Comparison of ENCODE assay signal across 1 cellular context in the genomic region with DNA sequence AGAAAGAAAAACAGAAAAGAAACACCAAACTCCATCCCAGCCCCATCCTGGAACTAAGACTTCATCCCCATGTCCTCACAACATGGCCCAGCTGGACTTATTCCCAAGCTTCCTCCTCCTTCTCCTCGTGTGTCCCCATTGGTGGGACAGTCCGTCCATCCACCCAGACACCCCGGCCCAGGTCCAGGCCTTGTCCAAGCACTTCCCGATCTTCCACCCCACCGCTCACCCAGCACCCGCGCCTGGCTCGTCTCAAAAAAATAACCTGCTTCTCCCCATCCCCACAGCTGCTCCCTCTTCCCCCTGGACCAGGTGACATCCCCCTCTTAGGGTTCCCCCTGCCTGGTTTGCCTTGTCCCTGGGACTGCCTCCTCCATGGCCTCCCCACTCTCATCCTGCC.
TF ChIP-seq lines count a peak whose summit lies in the region.

No MANE protein-coding gene starts in this region.

TF ChIP-seq in GM23338, 12 proteins besides CTCF, POLR2A, EP300 and RAD21 (continued from another document):
- TF ChIP-seq, protein P1, sequence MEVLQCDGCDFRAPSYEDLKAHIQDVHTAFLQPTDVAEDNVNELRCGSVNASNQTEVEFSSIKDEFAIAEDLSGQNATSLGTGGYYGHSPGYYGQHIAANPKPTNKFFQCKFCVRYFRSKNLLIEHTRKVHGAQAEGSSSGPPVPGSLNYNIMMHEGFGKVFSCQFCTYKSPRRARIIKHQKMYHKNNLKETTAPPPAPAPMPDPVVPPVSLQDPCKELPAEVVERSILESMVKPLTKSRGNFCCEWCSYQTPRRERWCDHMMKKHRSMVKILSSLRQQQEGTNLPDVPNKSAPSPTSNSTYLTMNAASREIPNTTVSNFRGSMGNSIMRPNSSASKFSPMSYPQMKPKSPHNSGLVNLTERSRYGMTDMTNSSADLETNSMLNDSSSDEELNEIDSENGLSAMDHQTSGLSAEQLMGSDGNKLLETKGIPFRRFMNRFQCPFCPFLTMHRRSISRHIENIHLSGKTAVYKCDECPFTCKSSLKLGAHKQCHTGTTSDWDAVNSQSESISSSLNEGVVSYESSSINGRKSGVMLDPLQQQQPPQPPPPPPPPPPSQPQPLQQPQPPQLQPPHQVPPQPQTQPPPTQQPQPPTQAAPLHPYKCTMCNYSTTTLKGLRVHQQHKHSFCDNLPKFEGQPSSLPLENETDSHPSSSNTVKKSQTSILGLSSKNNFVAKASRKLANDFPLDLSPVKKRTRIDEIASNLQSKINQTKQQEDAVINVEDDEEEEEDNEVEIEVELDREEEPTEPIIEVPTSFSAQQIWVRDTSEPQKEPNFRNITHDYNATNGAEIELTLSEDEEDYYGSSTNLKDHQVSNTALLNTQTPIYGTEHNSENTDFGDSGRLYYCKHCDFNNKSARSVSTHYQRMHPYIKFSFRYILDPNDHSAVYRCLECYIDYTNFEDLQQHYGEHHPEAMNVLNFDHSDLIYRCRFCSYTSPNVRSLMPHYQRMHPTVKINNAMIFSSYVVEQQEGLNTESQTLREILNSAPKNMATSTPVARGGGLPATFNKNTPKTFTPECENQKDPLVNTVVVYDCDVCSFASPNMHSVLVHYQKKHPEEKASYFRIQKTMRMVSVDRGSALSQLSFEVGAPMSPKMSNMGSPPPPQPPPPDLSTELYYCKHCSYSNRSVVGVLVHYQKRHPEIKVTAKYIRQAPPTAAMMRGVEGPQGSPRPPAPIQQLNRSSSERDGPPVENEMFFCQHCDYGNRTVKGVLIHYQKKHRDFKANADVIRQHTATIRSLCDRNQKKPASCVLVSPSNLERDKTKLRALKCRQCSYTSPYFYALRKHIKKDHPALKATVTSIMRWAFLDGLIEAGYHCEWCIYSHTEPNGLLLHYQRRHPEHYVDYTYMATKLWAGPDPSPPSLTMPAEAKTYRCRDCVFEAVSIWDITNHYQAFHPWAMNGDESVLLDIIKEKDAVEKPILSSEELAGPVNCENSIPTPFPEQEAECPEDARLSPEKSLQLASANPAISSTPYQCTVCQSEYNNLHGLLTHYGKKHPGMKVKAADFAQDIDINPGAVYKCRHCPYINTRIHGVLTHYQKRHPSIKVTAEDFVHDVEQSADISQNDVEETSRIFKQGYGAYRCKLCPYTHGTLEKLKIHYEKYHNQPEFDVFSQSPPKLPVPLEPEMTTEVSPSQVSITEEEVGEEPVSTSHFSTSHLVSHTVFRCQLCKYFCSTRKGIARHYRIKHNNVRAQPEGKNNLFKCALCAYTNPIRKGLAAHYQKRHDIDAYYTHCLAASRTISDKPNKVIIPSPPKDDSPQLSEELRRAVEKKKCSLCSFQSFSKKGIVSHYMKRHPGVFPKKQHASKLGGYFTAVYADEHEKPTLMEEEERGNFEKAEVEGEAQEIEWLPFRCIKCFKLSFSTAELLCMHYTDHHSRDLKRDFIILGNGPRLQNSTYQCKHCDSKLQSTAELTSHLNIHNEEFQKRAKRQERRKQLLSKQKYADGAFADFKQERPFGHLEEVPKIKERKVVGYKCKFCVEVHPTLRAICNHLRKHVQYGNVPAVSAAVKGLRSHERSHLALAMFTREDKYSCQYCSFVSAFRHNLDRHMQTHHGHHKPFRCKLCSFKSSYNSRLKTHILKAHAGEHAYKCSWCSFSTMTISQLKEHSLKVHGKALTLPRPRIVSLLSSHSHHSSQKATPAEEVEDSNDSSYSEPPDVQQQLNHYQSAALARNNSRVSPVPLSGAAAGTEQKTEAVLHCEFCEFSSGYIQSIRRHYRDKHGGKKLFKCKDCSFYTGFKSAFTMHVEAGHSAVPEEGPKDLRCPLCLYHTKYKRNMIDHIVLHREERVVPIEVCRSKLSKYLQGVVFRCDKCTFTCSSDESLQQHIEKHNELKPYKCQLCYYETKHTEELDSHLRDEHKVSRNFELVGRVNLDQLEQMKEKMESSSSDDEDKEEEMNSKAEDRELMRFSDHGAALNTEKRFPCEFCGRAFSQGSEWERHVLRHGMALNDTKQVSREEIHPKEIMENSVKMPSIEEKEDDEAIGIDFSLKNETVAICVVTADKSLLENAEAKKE (CRISPR knock-in tag; IDR thresholded peaks at IDR 0.05), result no peak
- TF ChIP-seq JUNB (IDR thresholded peaks at IDR 0.05; ENCODE audit: unreplicated experiment), result no peak
- TF ChIP-seq POLR2AphosphoS5 (IDR thresholded peaks at IDR 0.05; ENCODE audit: low read depth), result no peak
- TF ChIP-seq ZNF331 (CRISPR knock-in tag; IDR thresholded peaks at IDR 0.05; ENCODE audit: low read depth), result no peak
- TF ChIP-seq EZH2 (IDR thresholded peaks at IDR 0.05; ENCODE audit: low read depth, unreplicated experiment), result no peak
- no peak for TF ChIP-seq EZH2phosphoT487 (IDR thresholded peaks at IDR 0.05; ENCODE audit: unreplicated experiment)
- TF ChIP-seq, protein P2, sequence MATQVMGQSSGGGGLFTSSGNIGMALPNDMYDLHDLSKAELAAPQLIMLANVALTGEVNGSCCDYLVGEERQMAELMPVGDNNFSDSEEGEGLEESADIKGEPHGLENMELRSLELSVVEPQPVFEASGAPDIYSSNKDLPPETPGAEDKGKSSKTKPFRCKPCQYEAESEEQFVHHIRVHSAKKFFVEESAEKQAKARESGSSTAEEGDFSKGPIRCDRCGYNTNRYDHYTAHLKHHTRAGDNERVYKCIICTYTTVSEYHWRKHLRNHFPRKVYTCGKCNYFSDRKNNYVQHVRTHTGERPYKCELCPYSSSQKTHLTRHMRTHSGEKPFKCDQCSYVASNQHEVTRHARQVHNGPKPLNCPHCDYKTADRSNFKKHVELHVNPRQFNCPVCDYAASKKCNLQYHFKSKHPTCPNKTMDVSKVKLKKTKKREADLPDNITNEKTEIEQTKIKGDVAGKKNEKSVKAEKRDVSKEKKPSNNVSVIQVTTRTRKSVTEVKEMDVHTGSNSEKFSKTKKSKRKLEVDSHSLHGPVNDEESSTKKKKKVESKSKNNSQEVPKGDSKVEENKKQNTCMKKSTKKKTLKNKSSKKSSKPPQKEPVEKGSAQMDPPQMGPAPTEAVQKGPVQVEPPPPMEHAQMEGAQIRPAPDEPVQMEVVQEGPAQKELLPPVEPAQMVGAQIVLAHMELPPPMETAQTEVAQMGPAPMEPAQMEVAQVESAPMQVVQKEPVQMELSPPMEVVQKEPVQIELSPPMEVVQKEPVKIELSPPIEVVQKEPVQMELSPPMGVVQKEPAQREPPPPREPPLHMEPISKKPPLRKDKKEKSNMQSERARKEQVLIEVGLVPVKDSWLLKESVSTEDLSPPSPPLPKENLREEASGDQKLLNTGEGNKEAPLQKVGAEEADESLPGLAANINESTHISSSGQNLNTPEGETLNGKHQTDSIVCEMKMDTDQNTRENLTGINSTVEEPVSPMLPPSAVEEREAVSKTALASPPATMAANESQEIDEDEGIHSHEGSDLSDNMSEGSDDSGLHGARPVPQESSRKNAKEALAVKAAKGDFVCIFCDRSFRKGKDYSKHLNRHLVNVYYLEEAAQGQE (IDR thresholded peaks at IDR 0.05; ENCODE audit: unreplicated experiment), result no peak
- TF ChIP-seq, protein P3, sequence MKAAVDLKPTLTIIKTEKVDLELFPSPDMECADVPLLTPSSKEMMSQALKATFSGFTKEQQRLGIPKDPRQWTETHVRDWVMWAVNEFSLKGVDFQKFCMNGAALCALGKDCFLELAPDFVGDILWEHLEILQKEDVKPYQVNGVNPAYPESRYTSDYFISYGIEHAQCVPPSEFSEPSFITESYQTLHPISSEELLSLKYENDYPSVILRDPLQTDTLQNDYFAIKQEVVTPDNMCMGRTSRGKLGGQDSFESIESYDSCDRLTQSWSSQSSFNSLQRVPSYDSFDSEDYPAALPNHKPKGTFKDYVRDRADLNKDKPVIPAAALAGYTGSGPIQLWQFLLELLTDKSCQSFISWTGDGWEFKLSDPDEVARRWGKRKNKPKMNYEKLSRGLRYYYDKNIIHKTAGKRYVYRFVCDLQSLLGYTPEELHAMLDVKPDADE (IDR thresholded peaks at IDR 0.05), result no peak
- TF ChIP-seq ZNF114 (CRISPR knock-in tag; IDR thresholded peaks at IDR 0.05), result no peak
TF ChIP-seq in GM23338: peak in this region for 0.
